In the genomic region with DNA sequence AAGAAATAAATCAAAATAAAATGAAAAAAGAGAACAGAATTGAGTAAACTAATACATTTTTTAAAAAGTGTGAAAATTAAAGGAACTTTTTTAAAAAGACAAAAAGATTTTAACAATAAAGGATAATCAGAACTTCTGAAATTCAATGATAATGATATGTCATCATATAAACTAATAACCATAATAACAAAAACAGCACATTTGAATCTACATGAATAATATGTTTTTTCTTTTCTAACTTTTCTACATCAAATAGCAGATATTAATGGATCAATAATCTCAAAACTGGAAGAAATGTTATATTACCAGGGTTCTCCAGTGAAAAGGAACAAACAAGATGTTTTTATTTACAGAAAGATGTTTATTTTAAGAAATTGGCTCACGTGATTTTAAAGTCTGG, we compare ENCODE assay signal across 1 cellular context.
TF ChIP-seq lines count a peak whose summit lies in the region.

No MANE protein-coding gene starts in this region.

TF ChIP-seq in IMR-90, 13 proteins besides CTCF, POLR2A, EP300 and RAD21:
- TF ChIP-seq RFX5 (IDR thresholded peaks at IDR 0.05; ENCODE audit: low read depth, low read length) (no peak), MXI1 (IDR thresholded peaks at IDR 0.05; ENCODE audit: borderline replicate concordance, low read depth, low read length) (no peak), RCOR1 (IDR thresholded peaks at IDR 0.05; ENCODE audit: insufficient replicate concordance, low read length) (no peak), ELK1 (IDR thresholded peaks at IDR 0.05; ENCODE audit: borderline replicate concordance, low read depth, low read length) (no peak), MAFK (IDR thresholded peaks at IDR 0.05; ENCODE audit: low read depth, low read length) (no peak), FOS (IDR thresholded peaks at IDR 0.05; ENCODE audit: low read depth, low read length) (no peak), NFE2L2 (IDR thresholded peaks at IDR 0.05; ENCODE audit: low read depth, low read length) (no peak), CEBPB (IDR thresholded peaks at IDR 0.05; ENCODE audit: low read depth, low read length) (no peak), SMC3 (IDR thresholded peaks at IDR 0.05; ENCODE audit: low read depth, low read length) (no peak), MAZ (IDR thresholded peaks at IDR 0.05; ENCODE audit: borderline replicate concordance, low read depth, low read length) (no peak), BHLHE40 (IDR thresholded peaks at IDR 0.05; ENCODE audit: low read depth, low read length) (no peak), CHD1 (IDR thresholded peaks at IDR 0.05; ENCODE audit: low read depth, low read length) (no peak)
- TF ChIP-seq, protein P1, sequence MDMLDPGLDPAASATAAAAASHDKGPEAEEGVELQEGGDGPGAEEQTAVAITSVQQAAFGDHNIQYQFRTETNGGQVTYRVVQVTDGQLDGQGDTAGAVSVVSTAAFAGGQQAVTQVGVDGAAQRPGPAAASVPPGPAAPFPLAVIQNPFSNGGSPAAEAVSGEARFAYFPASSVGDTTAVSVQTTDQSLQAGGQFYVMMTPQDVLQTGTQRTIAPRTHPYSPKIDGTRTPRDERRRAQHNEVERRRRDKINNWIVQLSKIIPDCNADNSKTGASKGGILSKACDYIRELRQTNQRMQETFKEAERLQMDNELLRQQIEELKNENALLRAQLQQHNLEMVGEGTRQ (IDR thresholded peaks at IDR 0.05; ENCODE audit: low read depth, low read length), result no peak
TF ChIP-seq in IMR-90: peak in this region for 0.
